In genomic region chr7:24152907-24153513, GRCh38 we compare ENCODE assay signal across 19 cellular contexts.
DNase-seq lines count a peak whose midpoint lies in the region; TF ChIP-seq lines count a peak whose summit lies in the region.
"Had no signal": no experiment of that assay in that cellular context is flagged by ENCODE, and none has a peak within 500 bp of the region (broad histone marks: within the 10 kb centered on the region; RNA-seq: fewer than 3 reads in every experiment).

No MANE protein-coding gene starts in this region.

- no peaks in the 10 kb centered on the region for H3K36me3 ChIP-seq in colonic mucosa
- H3K36me3 ChIP-seq: MG63, SJCRH30 had no signal

- intact Hi-C loops in colonic mucosa (cut with DNase I): no loop called here

- no peak overlapping the region for H3K4me3 ChIP-seq in colonic mucosa
- H3K4me3 ChIP-seq: MG63, PC-9, SJCRH30 had no signal

- TF ChIP-seq CTCF in colonic mucosa (IDR thresholded peaks at IDR 0.05): no peak

- no peaks in the 10 kb centered on the region for H3K9me3 ChIP-seq in colonic mucosa

- peak overlapping the region; percentile 56 for H3K27ac ChIP-seq in colonic mucosa
- H3K27ac ChIP-seq: KMS-11, PC-9, RWPE1, SJCRH30 had no signal

- H3K9ac ChIP-seq in colonic mucosa (ENCODE audit: low read depth in 2 of 2, low read length in 2 of 2): peak overlapping the region in 1 of 2 donors; percentile 48
- H3K9ac ChIP-seq: KMS-11 had no signal

- H3K4me1 ChIP-seq in colonic mucosa: no peaks in the 10 kb centered on the region
- H3K4me1 ChIP-seq: SJCRH30 had no signal

- no peaks in the 10 kb centered on the region for H3K27me3 ChIP-seq in colonic mucosa
- H3K27me3 ChIP-seq: MG63, SJCRH30 had no signal

- DNase-seq in DMS 273 treated with DMSO at 0.1 percent for 48 hours (lab: John Stamatoyannopoulos, UW) (peak; percentile 41), NCI-H69 (lab: John Stamatoyannopoulos, UW) (peak; percentile 89), colonic mucosa (peak; percentile 26), myocyte (ENCODE audit: low read depth) (peak; percentile 17), SHP77 (lab: John Stamatoyannopoulos, UW) (no peak), DMS53 treated with DMSO at 0.1 percent for 48 hours (lab: John Stamatoyannopoulos, UW; ENCODE audit: unreplicated experiment) (no peak), DMS153 (lab: John Stamatoyannopoulos, UW) (no peak)
- no peak for DNase-seq in stimulated activated CD4-positive, alpha-beta T cell treated with anti-CD3 and anti-CD28 coated beads, Interleukin-1b, Interleukin-23, amount 100 ng/mL, for 48 hours
- DNase-seq: C1 segment of cervical spinal cord, GF-D8, NCI-H1092 treated with DMSO at 0.1 percent for 48 hours, NCI-H146, NCI-H2081, NCI-H510A, PC-9 had no signal

Comparison
In these comparisons a context has a peak if more than half of its experiments do, and no peak if none do; other contexts are left out.
1. DNase-seq: peak in DMS 273 treated with DMSO at 0.1 percent for 48 hours (single experiment), NCI-H69 (single experiment), colonic mucosa (single experiment) and myocyte (single experiment); none in SHP77 (0 of 2), DMS53 treated with DMSO at 0.1 percent for 48 hours (single experiment), DMS153 (single experiment) and stimulated activated CD4-positive, alpha-beta T cell treated with anti-CD3 and anti-CD28 coated beads, Interleukin-1b, Interleukin-23, amount 100 ng/mL, for 48 hours (single experiment).